In the genomic region with DNA sequence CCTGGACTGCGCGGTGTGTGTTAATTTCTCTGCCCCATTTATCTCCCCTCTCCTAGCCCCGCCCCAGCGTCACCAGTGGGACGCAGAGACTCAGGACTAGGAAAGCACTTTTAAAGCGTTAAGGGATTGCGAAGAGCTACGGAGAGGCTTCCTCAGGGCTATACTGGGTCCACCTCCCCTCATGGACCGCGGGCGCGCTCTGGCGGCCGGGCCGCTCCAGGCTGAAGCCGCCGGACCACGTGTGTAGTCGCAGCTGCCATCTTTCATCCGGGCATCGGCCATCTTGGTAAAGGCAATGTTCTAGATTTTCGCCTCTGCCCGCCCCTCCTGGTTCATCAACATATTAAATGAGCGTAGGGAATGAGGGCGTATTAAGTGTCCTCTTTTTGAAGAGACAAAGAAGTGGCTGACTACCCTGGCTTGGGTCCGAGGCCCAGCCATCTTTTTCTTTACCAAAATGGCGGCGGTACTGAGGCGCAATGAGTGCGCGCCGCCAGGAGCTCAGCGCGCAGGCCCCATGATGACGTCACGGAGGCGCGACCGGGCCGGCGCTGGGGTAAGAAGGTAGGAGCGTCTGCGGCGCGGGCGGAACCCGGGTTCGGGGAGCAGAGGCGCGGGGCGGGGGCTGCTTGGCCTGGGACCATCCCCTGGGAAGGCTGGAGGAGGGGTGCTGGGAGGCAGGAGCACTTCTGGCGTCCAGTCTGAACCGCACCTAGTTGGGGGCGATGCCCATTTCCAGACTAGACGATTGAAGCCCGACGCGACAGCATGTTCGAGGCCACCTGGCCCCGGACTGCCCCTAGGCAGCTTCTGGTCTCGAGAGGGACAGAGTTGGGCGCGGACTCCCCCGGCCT, we compare ENCODE assay signal across 2 cellular contexts.
A peak's percentile ranks its signal among the peaks of the same experiment; 100 is the strongest.
TF ChIP-seq lines count a peak whose summit lies in the region.

TSS of gene CCDC124 (plus strand) at position 531 of the 854 bp plus-strand sequence. CDS start 3,406 bp downstream, outside the sequence.

TF ChIP-seq in A549, 52 proteins besides CTCF, POLR2A, EP300 and RAD21 (continued from another document and continues in another):
- TF ChIP-seq, protein P1, sequence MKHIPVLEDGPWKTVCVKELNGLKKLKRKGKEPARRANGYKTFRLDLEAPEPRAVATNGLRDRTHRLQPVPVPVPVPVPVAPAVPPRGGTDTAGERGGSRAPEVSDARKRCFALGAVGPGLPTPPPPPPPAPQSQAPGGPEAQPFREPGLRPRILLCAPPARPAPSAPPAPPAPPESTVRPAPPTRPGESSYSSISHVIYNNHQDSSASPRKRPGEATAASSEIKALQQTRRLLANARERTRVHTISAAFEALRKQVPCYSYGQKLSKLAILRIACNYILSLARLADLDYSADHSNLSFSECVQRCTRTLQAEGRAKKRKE (CRISPR knock-in tag; IDR thresholded peaks at IDR 0.05; ENCODE audit: low read depth), result 0 out of 2 replicates have a peak, but pooled peaks have one; percentile 28
- TF ChIP-seq TP53 (CRISPR knock-in tag; IDR thresholded peaks at IDR 0.05) (no peak), TFCP2L1 (CRISPR knock-in tag; IDR thresholded peaks at IDR 0.05) (no peak), FOSL2 (IDR thresholded peaks at IDR 0.05) (no peak), FOSL2 (CRISPR knock-in tag; IDR thresholded peaks at IDR 0.05) (peak; percentile 59), BCL3 (IDR thresholded peaks at IDR 0.05) (peak; percentile 49; the same call in 1 of the 3 replicates), RARB (CRISPR knock-in tag; IDR thresholded peaks at IDR 0.05) (no peak), MAX (IDR thresholded peaks at IDR 0.05) (peak; percentile 99), ZC3H11A (IDR thresholded peaks at IDR 0.05) (no peak), MAZ (IDR thresholded peaks at IDR 0.05; ENCODE audit: borderline replicate concordance, low read depth, low read length) (0 out of 2 replicates have a peak, but pooled peaks have one; percentile 20), JUN (IDR thresholded peaks at IDR 0.05) (peak in 1 of 2 experiments; percentile 68; a peak in 4 of 5 replicates), HEYL (CRISPR knock-in tag; IDR thresholded peaks at IDR 0.05) (0 out of 2 replicates have a peak, but pooled peaks have one; percentile 33), BHLHE40 (IDR thresholded peaks at IDR 0.05; ENCODE audit: low read depth, low read length) (no peak), HOXB5 (CRISPR knock-in tag; IDR thresholded peaks at IDR 0.05) (peak; percentile 88; the same call in 1 of the 2 replicates), HMGXB4 (CRISPR knock-in tag; IDR thresholded peaks at IDR 0.05; ENCODE audit: borderline replicate concordance) (no peak), SMC3 (IDR thresholded peaks at IDR 0.05) (peak; percentile 98), MAFK (IDR thresholded peaks at IDR 0.05; ENCODE audit: partially characterized antibody) (no peak), MYC (IDR thresholded peaks at IDR 0.05; ENCODE audit: borderline replicate concordance, low read length) (peak; percentile 98)
- TF ChIP-seq, protein P2, sequence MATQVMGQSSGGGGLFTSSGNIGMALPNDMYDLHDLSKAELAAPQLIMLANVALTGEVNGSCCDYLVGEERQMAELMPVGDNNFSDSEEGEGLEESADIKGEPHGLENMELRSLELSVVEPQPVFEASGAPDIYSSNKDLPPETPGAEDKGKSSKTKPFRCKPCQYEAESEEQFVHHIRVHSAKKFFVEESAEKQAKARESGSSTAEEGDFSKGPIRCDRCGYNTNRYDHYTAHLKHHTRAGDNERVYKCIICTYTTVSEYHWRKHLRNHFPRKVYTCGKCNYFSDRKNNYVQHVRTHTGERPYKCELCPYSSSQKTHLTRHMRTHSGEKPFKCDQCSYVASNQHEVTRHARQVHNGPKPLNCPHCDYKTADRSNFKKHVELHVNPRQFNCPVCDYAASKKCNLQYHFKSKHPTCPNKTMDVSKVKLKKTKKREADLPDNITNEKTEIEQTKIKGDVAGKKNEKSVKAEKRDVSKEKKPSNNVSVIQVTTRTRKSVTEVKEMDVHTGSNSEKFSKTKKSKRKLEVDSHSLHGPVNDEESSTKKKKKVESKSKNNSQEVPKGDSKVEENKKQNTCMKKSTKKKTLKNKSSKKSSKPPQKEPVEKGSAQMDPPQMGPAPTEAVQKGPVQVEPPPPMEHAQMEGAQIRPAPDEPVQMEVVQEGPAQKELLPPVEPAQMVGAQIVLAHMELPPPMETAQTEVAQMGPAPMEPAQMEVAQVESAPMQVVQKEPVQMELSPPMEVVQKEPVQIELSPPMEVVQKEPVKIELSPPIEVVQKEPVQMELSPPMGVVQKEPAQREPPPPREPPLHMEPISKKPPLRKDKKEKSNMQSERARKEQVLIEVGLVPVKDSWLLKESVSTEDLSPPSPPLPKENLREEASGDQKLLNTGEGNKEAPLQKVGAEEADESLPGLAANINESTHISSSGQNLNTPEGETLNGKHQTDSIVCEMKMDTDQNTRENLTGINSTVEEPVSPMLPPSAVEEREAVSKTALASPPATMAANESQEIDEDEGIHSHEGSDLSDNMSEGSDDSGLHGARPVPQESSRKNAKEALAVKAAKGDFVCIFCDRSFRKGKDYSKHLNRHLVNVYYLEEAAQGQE (IDR thresholded peaks at IDR 0.05), result no peak
- TF ChIP-seq, protein P3, sequence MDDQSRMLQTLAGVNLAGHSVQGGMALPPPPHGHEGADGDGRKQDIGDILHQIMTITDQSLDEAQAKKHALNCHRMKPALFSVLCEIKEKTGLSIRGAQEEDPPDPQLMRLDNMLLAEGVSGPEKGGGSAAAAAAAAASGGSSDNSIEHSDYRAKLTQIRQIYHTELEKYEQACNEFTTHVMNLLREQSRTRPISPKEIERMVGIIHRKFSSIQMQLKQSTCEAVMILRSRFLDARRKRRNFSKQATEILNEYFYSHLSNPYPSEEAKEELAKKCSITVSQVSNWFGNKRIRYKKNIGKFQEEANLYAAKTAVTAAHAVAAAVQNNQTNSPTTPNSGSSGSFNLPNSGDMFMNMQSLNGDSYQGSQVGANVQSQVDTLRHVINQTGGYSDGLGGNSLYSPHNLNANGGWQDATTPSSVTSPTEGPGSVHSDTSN (IDR thresholded peaks at IDR 0.05), result no peak

TF ChIP-seq in K562, 482 proteins besides CTCF, POLR2A, EP300 and RAD21 (continued from another document and continues in another):
- no peak for TF ChIP-seq PATZ1 (CRISPR knock-in tag; IDR thresholded peaks at IDR 0.05; ENCODE audit: borderline replicate concordance)
- TF ChIP-seq JUN (IDR thresholded peaks at IDR 0.05; ENCODE audit: borderline replicate concordance, low read depth, low read length), result peak; percentile 47
- no peak for TF ChIP-seq JUN (CRISPR knock-in tag; IDR thresholded peaks at IDR 0.05; ENCODE audit: borderline replicate concordance)
- TF ChIP-seq, protein P4, sequence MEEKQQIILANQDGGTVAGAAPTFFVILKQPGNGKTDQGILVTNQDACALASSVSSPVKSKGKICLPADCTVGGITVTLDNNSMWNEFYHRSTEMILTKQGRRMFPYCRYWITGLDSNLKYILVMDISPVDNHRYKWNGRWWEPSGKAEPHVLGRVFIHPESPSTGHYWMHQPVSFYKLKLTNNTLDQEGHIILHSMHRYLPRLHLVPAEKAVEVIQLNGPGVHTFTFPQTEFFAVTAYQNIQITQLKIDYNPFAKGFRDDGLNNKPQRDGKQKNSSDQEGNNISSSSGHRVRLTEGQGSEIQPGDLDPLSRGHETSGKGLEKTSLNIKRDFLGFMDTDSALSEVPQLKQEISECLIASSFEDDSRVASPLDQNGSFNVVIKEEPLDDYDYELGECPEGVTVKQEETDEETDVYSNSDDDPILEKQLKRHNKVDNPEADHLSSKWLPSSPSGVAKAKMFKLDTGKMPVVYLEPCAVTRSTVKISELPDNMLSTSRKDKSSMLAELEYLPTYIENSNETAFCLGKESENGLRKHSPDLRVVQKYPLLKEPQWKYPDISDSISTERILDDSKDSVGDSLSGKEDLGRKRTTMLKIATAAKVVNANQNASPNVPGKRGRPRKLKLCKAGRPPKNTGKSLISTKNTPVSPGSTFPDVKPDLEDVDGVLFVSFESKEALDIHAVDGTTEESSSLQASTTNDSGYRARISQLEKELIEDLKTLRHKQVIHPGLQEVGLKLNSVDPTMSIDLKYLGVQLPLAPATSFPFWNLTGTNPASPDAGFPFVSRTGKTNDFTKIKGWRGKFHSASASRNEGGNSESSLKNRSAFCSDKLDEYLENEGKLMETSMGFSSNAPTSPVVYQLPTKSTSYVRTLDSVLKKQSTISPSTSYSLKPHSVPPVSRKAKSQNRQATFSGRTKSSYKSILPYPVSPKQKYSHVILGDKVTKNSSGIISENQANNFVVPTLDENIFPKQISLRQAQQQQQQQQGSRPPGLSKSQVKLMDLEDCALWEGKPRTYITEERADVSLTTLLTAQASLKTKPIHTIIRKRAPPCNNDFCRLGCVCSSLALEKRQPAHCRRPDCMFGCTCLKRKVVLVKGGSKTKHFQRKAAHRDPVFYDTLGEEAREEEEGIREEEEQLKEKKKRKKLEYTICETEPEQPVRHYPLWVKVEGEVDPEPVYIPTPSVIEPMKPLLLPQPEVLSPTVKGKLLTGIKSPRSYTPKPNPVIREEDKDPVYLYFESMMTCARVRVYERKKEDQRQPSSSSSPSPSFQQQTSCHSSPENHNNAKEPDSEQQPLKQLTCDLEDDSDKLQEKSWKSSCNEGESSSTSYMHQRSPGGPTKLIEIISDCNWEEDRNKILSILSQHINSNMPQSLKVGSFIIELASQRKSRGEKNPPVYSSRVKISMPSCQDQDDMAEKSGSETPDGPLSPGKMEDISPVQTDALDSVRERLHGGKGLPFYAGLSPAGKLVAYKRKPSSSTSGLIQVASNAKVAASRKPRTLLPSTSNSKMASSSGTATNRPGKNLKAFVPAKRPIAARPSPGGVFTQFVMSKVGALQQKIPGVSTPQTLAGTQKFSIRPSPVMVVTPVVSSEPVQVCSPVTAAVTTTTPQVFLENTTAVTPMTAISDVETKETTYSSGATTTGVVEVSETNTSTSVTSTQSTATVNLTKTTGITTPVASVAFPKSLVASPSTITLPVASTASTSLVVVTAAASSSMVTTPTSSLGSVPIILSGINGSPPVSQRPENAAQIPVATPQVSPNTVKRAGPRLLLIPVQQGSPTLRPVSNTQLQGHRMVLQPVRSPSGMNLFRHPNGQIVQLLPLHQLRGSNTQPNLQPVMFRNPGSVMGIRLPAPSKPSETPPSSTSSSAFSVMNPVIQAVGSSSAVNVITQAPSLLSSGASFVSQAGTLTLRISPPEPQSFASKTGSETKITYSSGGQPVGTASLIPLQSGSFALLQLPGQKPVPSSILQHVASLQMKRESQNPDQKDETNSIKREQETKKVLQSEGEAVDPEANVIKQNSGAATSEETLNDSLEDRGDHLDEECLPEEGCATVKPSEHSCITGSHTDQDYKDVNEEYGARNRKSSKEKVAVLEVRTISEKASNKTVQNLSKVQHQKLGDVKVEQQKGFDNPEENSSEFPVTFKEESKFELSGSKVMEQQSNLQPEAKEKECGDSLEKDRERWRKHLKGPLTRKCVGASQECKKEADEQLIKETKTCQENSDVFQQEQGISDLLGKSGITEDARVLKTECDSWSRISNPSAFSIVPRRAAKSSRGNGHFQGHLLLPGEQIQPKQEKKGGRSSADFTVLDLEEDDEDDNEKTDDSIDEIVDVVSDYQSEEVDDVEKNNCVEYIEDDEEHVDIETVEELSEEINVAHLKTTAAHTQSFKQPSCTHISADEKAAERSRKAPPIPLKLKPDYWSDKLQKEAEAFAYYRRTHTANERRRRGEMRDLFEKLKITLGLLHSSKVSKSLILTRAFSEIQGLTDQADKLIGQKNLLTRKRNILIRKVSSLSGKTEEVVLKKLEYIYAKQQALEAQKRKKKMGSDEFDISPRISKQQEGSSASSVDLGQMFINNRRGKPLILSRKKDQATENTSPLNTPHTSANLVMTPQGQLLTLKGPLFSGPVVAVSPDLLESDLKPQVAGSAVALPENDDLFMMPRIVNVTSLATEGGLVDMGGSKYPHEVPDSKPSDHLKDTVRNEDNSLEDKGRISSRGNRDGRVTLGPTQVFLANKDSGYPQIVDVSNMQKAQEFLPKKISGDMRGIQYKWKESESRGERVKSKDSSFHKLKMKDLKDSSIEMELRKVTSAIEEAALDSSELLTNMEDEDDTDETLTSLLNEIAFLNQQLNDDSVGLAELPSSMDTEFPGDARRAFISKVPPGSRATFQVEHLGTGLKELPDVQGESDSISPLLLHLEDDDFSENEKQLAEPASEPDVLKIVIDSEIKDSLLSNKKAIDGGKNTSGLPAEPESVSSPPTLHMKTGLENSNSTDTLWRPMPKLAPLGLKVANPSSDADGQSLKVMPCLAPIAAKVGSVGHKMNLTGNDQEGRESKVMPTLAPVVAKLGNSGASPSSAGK (IDR thresholded peaks at IDR 0.05), result peak; percentile 57; the same call in 1 of the 2 replicates
- TF ChIP-seq, protein P5, sequence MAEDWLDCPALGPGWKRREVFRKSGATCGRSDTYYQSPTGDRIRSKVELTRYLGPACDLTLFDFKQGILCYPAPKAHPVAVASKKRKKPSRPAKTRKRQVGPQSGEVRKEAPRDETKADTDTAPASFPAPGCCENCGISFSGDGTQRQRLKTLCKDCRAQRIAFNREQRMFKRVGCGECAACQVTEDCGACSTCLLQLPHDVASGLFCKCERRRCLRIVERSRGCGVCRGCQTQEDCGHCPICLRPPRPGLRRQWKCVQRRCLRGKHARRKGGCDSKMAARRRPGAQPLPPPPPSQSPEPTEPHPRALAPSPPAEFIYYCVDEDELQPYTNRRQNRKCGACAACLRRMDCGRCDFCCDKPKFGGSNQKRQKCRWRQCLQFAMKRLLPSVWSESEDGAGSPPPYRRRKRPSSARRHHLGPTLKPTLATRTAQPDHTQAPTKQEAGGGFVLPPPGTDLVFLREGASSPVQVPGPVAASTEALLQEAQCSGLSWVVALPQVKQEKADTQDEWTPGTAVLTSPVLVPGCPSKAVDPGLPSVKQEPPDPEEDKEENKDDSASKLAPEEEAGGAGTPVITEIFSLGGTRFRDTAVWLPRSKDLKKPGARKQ (CRISPR knock-in tag; IDR thresholded peaks at IDR 0.05), result peak; percentile 95
- no peak for TF ChIP-seq RBM39 (optimal IDR thresholded peaks at IDR 0.05; ENCODE audit: low read depth, low read length)
- no peak for TF ChIP-seq GTF2E2 (tag; IDR thresholded peaks at IDR 0.05)
- peak; percentile 87 for TF ChIP-seq DDX20 (tag; IDR thresholded peaks at IDR 0.05; ENCODE audit: low read depth)
- peak in 1 of 2 experiments; percentile 93; a peak in 2 of 4 replicates for TF ChIP-seq TEAD1 (CRISPR knock-in tag; IDR thresholded peaks at IDR 0.05)
- peak; percentile 95 for TF ChIP-seq PHF8 (IDR thresholded peaks at IDR 0.05; ENCODE audit: borderline replicate concordance, low read length)
- TF ChIP-seq KAT8 (IDR thresholded peaks at IDR 0.05; ENCODE audit: low read depth), result no peak
- no peak for TF ChIP-seq PURB (CRISPR knock-in tag; IDR thresholded peaks at IDR 0.05; ENCODE audit: low read depth)
